10 cellular contexts compared by ENCODE assay signal in the genomic region with DNA sequence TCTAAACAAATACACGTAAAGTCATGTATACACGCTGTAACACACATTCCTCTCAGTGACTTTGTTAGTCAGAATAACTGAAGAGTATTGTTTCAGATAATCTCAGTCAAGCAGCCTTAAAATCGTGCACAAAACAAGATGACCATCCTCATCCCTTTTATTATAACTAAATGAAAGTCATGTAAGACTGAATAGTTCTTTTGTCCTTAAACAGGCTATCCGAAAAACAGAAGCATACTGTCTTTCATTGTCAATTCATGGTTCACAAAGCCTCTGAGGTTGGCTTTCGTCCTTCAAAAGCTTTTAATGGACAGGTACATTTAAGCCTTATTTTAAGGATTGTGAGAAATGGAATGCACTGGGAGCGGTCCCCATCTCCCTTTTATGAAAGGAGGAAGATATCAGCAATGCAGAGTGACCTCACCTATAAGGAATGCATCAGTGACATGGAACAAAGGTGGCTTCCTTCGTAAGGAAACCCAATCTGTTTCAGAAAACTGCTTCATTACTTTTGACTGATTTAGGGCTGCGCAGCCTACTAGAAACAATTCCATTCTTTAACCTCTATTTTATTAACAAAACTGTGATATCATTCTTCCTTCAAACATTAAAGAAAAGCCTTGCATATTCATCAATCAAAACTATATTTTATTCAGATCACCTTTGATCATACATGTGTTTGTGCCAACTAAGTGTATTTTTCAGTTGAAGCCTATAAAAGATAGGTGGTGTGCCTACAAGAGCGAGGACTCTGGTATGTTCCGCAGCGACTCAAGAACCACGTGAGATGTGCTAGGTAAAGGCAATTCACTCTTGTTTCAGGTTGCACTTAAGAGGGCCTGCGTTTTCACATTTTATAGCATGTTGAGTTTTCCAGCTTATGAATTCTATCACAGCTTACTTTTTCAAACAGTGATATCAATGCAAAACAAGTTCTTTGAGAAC. TPM values are rescaled to one million over a fixed set of nuclear protein-coding genes. Genes with fewer than 3 reads are reported as not detected.
A peak's percentile ranks its signal among the peaks of the same experiment; 100 is the strongest.
DNase-seq lines count a peak whose midpoint lies in the region; ATAC-seq, FAIRE-seq and TF ChIP-seq lines count a peak whose summit lies in the region.
"Had no signal": no experiment of that assay in that cellular context is flagged by ENCODE, and none has a peak within 500 bp of the region (broad histone marks: within the 10 kb centered on the region; RNA-seq: fewer than 3 reads in every experiment).

No MANE protein-coding gene starts in this region.

- no peaks in the 10 kb centered on the region for H3K9me3 Mint-ChIP-seq in MCF 10A (ENCODE audit: unreplicated experiment)
- peaks cover 3% of the 10 kb centered on the region for H3K9me3 Mint-ChIP-seq in stimulated activated memory B cell treated with anti-CD40 and anti-IgM and Interleukin-4, amounts not matched to agents 10 μg/mL and 1 μg/mL and 100 μg/mL, for 72 hours

- peaks cover 63% of the 10 kb centered on the region for H3K4me1 Mint-ChIP-seq in MCF 10A (ENCODE audit: insufficient read depth, unreplicated experiment)
- H3K4me1 Mint-ChIP-seq in stimulated activated memory B cell treated with anti-CD40 and anti-IgM and Interleukin-4, amounts not matched to agents 10 μg/mL and 1 μg/mL and 100 μg/mL, for 72 hours = peaks cover 7% of the 10 kb centered on the region

- peak in 1 of 4 donors; percentile 39 for ATAC-seq in right lobe of liver
- no peak for ATAC-seq in stimulated activated memory B cell treated with anti-CD40 and anti-IgM and Interleukin-4, amounts not matched to agents 10 μg/mL and 1 μg/mL and 100 μg/mL, for 72 hours

- H3K27ac Mint-ChIP-seq in MCF 10A (ENCODE audit: low read depth, unreplicated experiment) = no peak overlapping the region
- no peak overlapping the region for H3K27ac Mint-ChIP-seq in stimulated activated memory B cell treated with anti-CD40 and anti-IgM and Interleukin-4, amounts not matched to agents 10 μg/mL and 1 μg/mL and 100 μg/mL, for 72 hours

- H3K4me1 ChIP-seq in breast epithelium (peaks cover 3 to 5% of the 10 kb centered on the region in 2 donors), right lobe of liver (peaks cover 0 to 46% (median 23%) of the 10 kb centered on the region in 4 donors), tibial artery (peaks cover 0 to 88% (median 57%) of the 10 kb centered on the region in 4 donors)

- TF ChIP-seq CTCF in breast epithelium (IDR thresholded peaks at IDR 0.05) = no peak
- TF ChIP-seq CTCF in MCF 10A (IDR thresholded peaks at IDR 0.05; ENCODE audit: unreplicated experiment) = no peak
- no peak for TF ChIP-seq CTCF in right lobe of liver (IDR thresholded peaks at IDR 0.05)
- TF ChIP-seq CTCF in tibial artery (IDR thresholded peaks at IDR 0.05) = no peak

- CTCF ChIA-PET in MCF 10A (lab: Yijun Ruan, JAX) = interaction anchor here (0.6 to 1.5 kb wide), 6 partner anchors 14 to 542 kb away, joined by 3 read pairs; no protein-coding TSS in a partner anchor

- intact Hi-C loops in breast epithelium (cut with DNase I; ENCODE audit: low total_unique reads) = no loop called here
- intact Hi-C loops in MCF 10A (cut with micrococcal nuclease) = no loop called here
- intact Hi-C loops in right lobe of liver (cut with DNase I) = no loop called here
- intact Hi-C loops in tibial artery (cut with DNase I; ENCODE audit: low total_unique reads) = no loop called here

- H3K27ac ChIP-seq in breast epithelium (peak overlapping the region; percentile 73 to 80), right lobe of liver (peak overlapping the region; percentile 2 to 74 (median 32)), tibial artery (peak overlapping the region in 1 of 2 donors; percentile 48)

- POLR2A ChIA-PET in MCF 10A (lab: Yijun Ruan, JAX) = interaction anchor here (1.0 to 3.7 kb wide), 5 partner anchors 13 to 22 kb away, joined by 3 to 27 read pairs (median 5); partner anchors contain the start of gene SH3RF1

- no peak for TF ChIP-seq POLR2A in breast epithelium (IDR thresholded peaks at IDR 0.05)
- no peak for TF ChIP-seq POLR2A in right lobe of liver (IDR thresholded peaks at IDR 0.05)

- FAIRE-seq in urothelium cell line (lab: Jason Lieb, UNC) = no peak
- FAIRE-seq: colon had no signal

- H3K4me3 ChIP-seq in breast epithelium = no peak overlapping the region
- no peak overlapping the region for H3K4me3 ChIP-seq in right lobe of liver
- no peak overlapping the region for H3K4me3 ChIP-seq in tibial artery

- no peak overlapping the region for H3K4me3 Mint-ChIP-seq in MCF 10A (ENCODE audit: unreplicated experiment)
- H3K4me3 Mint-ChIP-seq in stimulated activated memory B cell treated with anti-CD40 and anti-IgM and Interleukin-4, amounts not matched to agents 10 μg/mL and 1 μg/mL and 100 μg/mL, for 72 hours = no peak overlapping the region

- WGBS in right lobe of liver (ENCODE audit: insufficient coverage, low coverage, low lambda C conversion rate, missing lambda C conversion rate) = 83% methylated on average over 13 of the region's 13 CpGs

- H3K9me3 ChIP-seq in breast epithelium = no peaks in the 10 kb centered on the region
- H3K9me3 ChIP-seq in right lobe of liver = no peaks in the 10 kb centered on the region
- H3K9me3 ChIP-seq in tibial artery = no peaks in the 10 kb centered on the region

- no peaks in the 10 kb centered on the region for H3K36me3 ChIP-seq in breast epithelium
- H3K36me3 ChIP-seq in right lobe of liver = no peaks in the 10 kb centered on the region
- H3K36me3 ChIP-seq in tibial artery = no peaks in the 10 kb centered on the region

- DNase-seq in breast epithelium (ENCODE audit: low spot score in 2 of 2) = no peak
- no peak for DNase-seq in MCF 10A (ENCODE audit: unreplicated experiment)
- DNase-seq in dermis blood vessel endothelial cell = peak; percentile 71
- DNase-seq in right lobe of liver = no peak
- peak; percentile 63 for DNase-seq in urothelium cell line (ENCODE audit: low spot score)
- no peak for DNase-seq in NCI-H524 (lab: John Stamatoyannopoulos, UW)
- DNase-seq in tibial artery = no peak
- DNase-seq: activated effector memory CD4-positive, alpha-beta T cell treated with anti-CD3 and anti-CD28 coated beads, Interleukin-2, amount 50 U/mL, for 16 hours had no signal

- H3K36me3 Mint-ChIP-seq in MCF 10A (ENCODE audit: insufficient read depth, unreplicated experiment) = no peaks in the 10 kb centered on the region
- H3K36me3 Mint-ChIP-seq in stimulated activated memory B cell treated with anti-CD40 and anti-IgM and Interleukin-4, amounts not matched to agents 10 μg/mL and 1 μg/mL and 100 μg/mL, for 72 hours = peaks cover 4% of the 10 kb centered on the region

- H3K27me3 ChIP-seq in breast epithelium (no peaks in the 10 kb centered on the region), right lobe of liver (no peaks in the 10 kb centered on the region), tibial artery (no peaks in the 10 kb centered on the region)

- no TSS peak for BruUV-seq in MCF 10A (replicated peaks; lab: Mats Ljungman, UMichigan)

- no peaks in the 10 kb centered on the region for H3K27me3 Mint-ChIP-seq in MCF 10A (ENCODE audit: insufficient read depth, unreplicated experiment)
- H3K27me3 Mint-ChIP-seq in stimulated activated memory B cell treated with anti-CD40 and anti-IgM and Interleukin-4, amounts not matched to agents 10 μg/mL and 1 μg/mL and 100 μg/mL, for 72 hours = no peaks in the 10 kb centered on the region

RNA-seq across cellular contexts. Expression of gene SH3RF1, which starts 19.2 kb away (rescaled TPM):
- total RNA-seq in breast epithelium = 10 to 100 TPM; 20.2 to 37.0 (median 27.9) TPM
- 16.5 and 17.4 TPM in 2 replicates for total RNA-seq in MCF 10A (2022)
- total RNA-seq in dermis blood vessel endothelial cell = 10.8 and 11.2 TPM in 2 replicates
- 10 to 100 TPM in 1 of 6 experiments, 1 to 10 TPM in 5; 5.5 to 11.0 (median 7.3) TPM for total RNA-seq in right lobe of liver

Comparison
In these comparisons a context has a peak if more than half of its experiments do, and no peak if none do; other contexts are left out.
1. DNase-seq: peak in dermis blood vessel endothelial cell (single experiment) and urothelium cell line (single experiment); none in breast epithelium (0 of 2), MCF 10A (single experiment), right lobe of liver (0 of 3), NCI-H524 (0 of 2) and tibial artery (0 of 2).